Comparison of ENCODE assay signal across 31 cellular contexts in the genomic region with DNA sequence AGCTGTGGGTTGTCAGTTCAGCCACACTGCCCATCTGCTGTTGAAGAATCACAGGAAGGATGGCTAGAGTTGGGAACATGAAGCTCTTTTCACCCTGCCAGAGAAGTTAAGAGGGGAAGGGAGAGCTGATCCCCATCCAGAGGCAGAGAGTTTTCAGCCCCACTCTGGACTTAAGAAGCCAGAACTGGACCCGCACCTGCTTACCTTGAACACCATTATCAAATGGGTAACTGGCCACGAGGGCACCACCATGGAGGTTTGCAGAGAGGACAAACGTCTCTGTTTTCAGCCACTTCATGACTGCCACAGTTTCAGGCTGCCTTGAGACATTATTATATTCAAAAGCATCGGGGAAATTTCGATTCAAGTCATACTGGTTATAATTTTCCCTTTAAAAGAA.
DNase-seq lines count a peak whose midpoint lies in the region; ATAC-seq and TF ChIP-seq lines count a peak whose summit lies in the region.
"Had no signal": no experiment of that assay in that cellular context is flagged by ENCODE, and none has a peak within 500 bp of the region (broad histone marks: within the 10 kb centered on the region; RNA-seq: fewer than 3 reads in every experiment).

No MANE protein-coding gene starts in this region.

- no peak overlapping the region for H2BK5ac ChIP-seq in IMR-90 (ENCODE audit: low read depth, low read length, poor library complexity, severe bottlenecking)

- H3K4me2 ChIP-seq in BLaER1 (peak overlapping the region; percentile 73), IMR-90 (ENCODE audit: low read depth, low read length) (no peak overlapping the region)
- H3K4me2 ChIP-seq in BLaER1 treated with 17β-estradiol and CSF1 and Interleukin-3, amounts not matched to agents 10 nM and 100 nM = peak overlapping the region in 9 of 11 experiments; percentile 9 to 85 (median 67); a peak in 16 of 22 replicates
- H3K4me2 ChIP-seq: A549 had no signal

- no peak overlapping the region for H2BK15ac ChIP-seq in IMR-90 (ENCODE audit: low read depth, low read length)

- no peak overlapping the region for H3K4me3 Mint-ChIP-seq in T-cell
- H3K4me3 Mint-ChIP-seq: B cell; CD14-positive monocyte; CD4-positive, alpha-beta memory T cell; CD4-positive, alpha-beta T cell; CD4-positive, CD25-positive, alpha-beta regulatory T cell; CD8-positive, alpha-beta memory T cell; CD8-positive, alpha-beta T cell had no signal

- no peaks in the 10 kb centered on the region for H3K36me3 Mint-ChIP-seq in T-cell
- H3K36me3 Mint-ChIP-seq: CD4-positive, alpha-beta memory T cell; CD8-positive, alpha-beta T cell had no signal

- no peak overlapping the region for H4K5ac ChIP-seq in IMR-90 (ENCODE audit: low read depth, low read length)

- H4K20me1 ChIP-seq in BLaER1 = no peaks in the 10 kb centered on the region
- H4K20me1 ChIP-seq in BLaER1 treated with 17β-estradiol and CSF1 and Interleukin-3, amounts not matched to agents 10 nM and 100 nM = peaks cover 0 to 55% (median 0%) of the 10 kb centered on the region in 11 experiments; a peak in 2 of 22 replicates
- H4K20me1 ChIP-seq in IMR-90 (ENCODE audit: insufficient read depth, low read length) = no peaks in the 10 kb centered on the region

- TF ChIP-seq POLR2A in IMR-90 (IDR thresholded peaks at IDR 0.05; ENCODE audit: low read depth, low read length) = no peak

- ATAC-seq in IMR-90 (ENCODE audit: low read depth) (no peak), T-cell (replicated peaks in 1 of 4) (no peak)
- ATAC-seq: A549; CD8-positive, alpha-beta T cell had no signal

- peak overlapping the region; percentile 34; the same call in 1 of the 2 replicates for H3K27ac ChIP-seq in BLaER1
- H3K27ac ChIP-seq in BLaER1 treated with 17β-estradiol and CSF1 and Interleukin-3, amounts not matched to agents 10 nM and 100 nM = no peak overlapping the region
- H3K27ac ChIP-seq in IMR-90 (ENCODE audit: insufficient read depth, low read length) = no peak overlapping the region
- H3K27ac ChIP-seq: 22Rv1, A549, C4-2B had no signal

- TF ChIP-seq RAD21 in IMR-90 (IDR thresholded peaks at IDR 0.05; ENCODE audit: low read length) = no peak

- CTCF ChIA-PET in IMR-90 (lab: Yijun Ruan, JAX) (interaction anchor here (0.6 kb wide), 1 partner anchor 200 kb away, joined by 6 read pairs; no protein-coding TSS in a partner anchor), T-cell (lab: Charles Lee) (no interaction called here)

- no peak overlapping the region for H3K4me3 ChIP-seq in BLaER1
- no peak overlapping the region for H3K4me3 ChIP-seq in BLaER1 treated with 17β-estradiol and CSF1 and Interleukin-3, amounts not matched to agents 10 nM and 100 nM
- no peak overlapping the region for H3K4me3 ChIP-seq in IMR-90 (ENCODE audit: insufficient read depth, low read depth, low read length)
- H3K4me3 ChIP-seq: A549 had no signal

- H3K27me3 ChIP-seq in BLaER1 = no peaks in the 10 kb centered on the region
- no peaks in the 10 kb centered on the region for H3K27me3 ChIP-seq in BLaER1 treated with 17β-estradiol and CSF1 and Interleukin-3, amounts not matched to agents 10 nM and 100 nM
- no peaks in the 10 kb centered on the region; the same call in 1 of the 2 replicates for H3K27me3 ChIP-seq in IMR-90 (ENCODE audit: control insufficient read depth, insufficient read depth, low read length)

- no peak overlapping the region for H2AK9ac ChIP-seq in IMR-90 (replicated peaks; ENCODE audit: low read depth, low read length, poor library complexity)

- H3K4ac ChIP-seq in IMR-90 (ENCODE audit: low read depth, low read length) = no peak overlapping the region

- no peak overlapping the region for H4K8ac ChIP-seq in IMR-90 (ENCODE audit: low read depth in 2 of 2, low read length in 2 of 2)

- no peaks in the 10 kb centered on the region for H3K9me3 Mint-ChIP-seq in T-cell
- H3K9me3 Mint-ChIP-seq: CD4-positive, alpha-beta memory T cell; CD4-positive, alpha-beta T cell; CD4-positive, CD25-positive, alpha-beta regulatory T cell; CD8-positive, alpha-beta memory T cell; CD8-positive, alpha-beta T cell had no signal

- no peak overlapping the region for H3K27ac Mint-ChIP-seq in T-cell
- H3K27ac Mint-ChIP-seq: B cell; CD4-positive, alpha-beta memory T cell; CD4-positive, alpha-beta T cell; CD4-positive, CD25-positive, alpha-beta regulatory T cell; CD8-positive, alpha-beta T cell had no signal

- BruUV-seq in IMR-90 (replicated peaks; lab: Mats Ljungman, UMichigan) = no TSS peak

- H2AFZ ChIP-seq in IMR-90 (replicated peaks; ENCODE audit: low read length, poor library complexity) = peak overlapping the region; percentile 5

- no peaks in the 10 kb centered on the region for H3K79me1 ChIP-seq in IMR-90 (ENCODE audit: low read depth in 1 of 2, low read length in 2 of 2)

- H3K9me3 ChIP-seq in BLaER1 (peaks cover 6% of the 10 kb centered on the region; the same call in 1 of the 2 replicates), IMR-90 (ENCODE audit: control insufficient read depth, insufficient read depth, low read length) (no peaks in the 10 kb centered on the region)
- H3K9me3 ChIP-seq in BLaER1 treated with 17β-estradiol and CSF1 and Interleukin-3, amounts not matched to agents 10 nM and 100 nM (replicated peaks in 1 of 11) = 0 out of 22 replicates have a peak, but pooled peaks cover 0 to 7% (median 0%) of the 10 kb centered on the region in 11 experiments
- H3K9me3 ChIP-seq: A549, BE2C, Caco-2 had no signal

- H2BK120ac ChIP-seq in IMR-90 (ENCODE audit: low read depth, low read length) = no peak overlapping the region

- H3K36me3 ChIP-seq in BLaER1 (no peaks in the 10 kb centered on the region), IMR-90 (ENCODE audit: control insufficient read depth, insufficient read depth, low read length) (no peaks in the 10 kb centered on the region)
- peaks cover 0 to 92% (median 0%) of the 10 kb centered on the region in 11 experiments; a peak in 4 of 22 replicates for H3K36me3 ChIP-seq in BLaER1 treated with 17β-estradiol and CSF1 and Interleukin-3, amounts not matched to agents 10 nM and 100 nM
- H3K36me3 ChIP-seq: BE2C had no signal

- no peak overlapping the region for H3K23ac ChIP-seq in IMR-90 (ENCODE audit: low read depth, low read length)

- 69% methylated on average over 2 of the region's 5 CpGs; no CpG with 5 or more reads in 1 of the 2 experiments for WGBS in IMR-90 (ENCODE audit: extremely low coverage in 2 of 2, insufficient read length in 1 of 2), 2 experiments

- in situ Hi-C loops in IMR-90 (cut with MboI; ENCODE audit: low sequenced_read_pairs) = loop anchor here (5.0 kb wide), 1 partner anchor 202 kb away; no protein-coding TSS in a partner anchor

- H3K9ac ChIP-seq in BLaER1 = no peak overlapping the region; the same call in 1 of the 2 replicates
- peak overlapping the region in 1 of 11 experiments; percentile 17; a peak in 1 of 22 replicates for H3K9ac ChIP-seq in BLaER1 treated with 17β-estradiol and CSF1 and Interleukin-3, amounts not matched to agents 10 nM and 100 nM
- H3K9ac ChIP-seq in IMR-90 (ENCODE audit: low read depth, low read length) = no peak overlapping the region

- H3K4me1 ChIP-seq in BLaER1 = peaks cover 66% of the 10 kb centered on the region
- H3K4me1 ChIP-seq in BLaER1 treated with 17β-estradiol and CSF1 and Interleukin-3, amounts not matched to agents 10 nM and 100 nM = peaks cover 0 to 66% (median 43%) of the 10 kb centered on the region in 10 experiments; a peak in 16 of 20 replicates
- no peaks in the 10 kb centered on the region for H3K4me1 ChIP-seq in IMR-90 (ENCODE audit: control insufficient read depth, insufficient read depth, low read length)
- H3K4me1 ChIP-seq: A549, BE2C, Caco-2 had no signal

- no peak for DNase-seq in IMR-90
- no peak for DNase-seq in ureter (ENCODE audit: low spot score)
- DNase-seq in T-cell = no peak
- DNase-seq in activated naive CD4-positive, alpha-beta T cell (lab: John Stamatoyannopoulos, UW) = no peak
- DNase-seq: 8988T; ACHN; AML-193; BE2C; C1 segment of cervical spinal cord; Caco-2; Calu3; CD4-positive, alpha-beta memory T cell; CD4-positive, alpha-beta T cell; CD4-positive, CD25-positive, alpha-beta regulatory T cell; CD8-positive, alpha-beta memory T cell; CD8-positive, alpha-beta T cell; COR-L47; DMS 273 treated with DMSO at 0.1 percent for 48 hours; DMS153; DMS53; DMS79; DMS79 treated with DMSO at 0.1 percent for 48 hours; DND-41; EL had no signal

- intact Hi-C loops in IMR-90 (cut with micrococcal nuclease) = no loop called here

- no peak overlapping the region for H3K14ac ChIP-seq in IMR-90 (replicated peaks; ENCODE audit: low read depth, low read length)

- no peak for TF ChIP-seq CTCF in IMR-90 (conservative IDR thresholded peaks at IDR 0.05; ENCODE audit: low read depth, low read length)

- no peak overlapping the region for H2BK20ac ChIP-seq in IMR-90 (ENCODE audit: low read depth, low read length)

- H3K4me1 Mint-ChIP-seq in T-cell = no peaks in the 10 kb centered on the region
- H3K4me1 Mint-ChIP-seq: CD4-positive, alpha-beta memory T cell; CD8-positive, alpha-beta memory T cell had no signal

- POLR2A ChIA-PET in IMR-90 (lab: Charles Lee; ENCODE audit: unreplicated experiment) = no interaction called here
- POLR2A ChIA-PET in T-cell (lab: Charles Lee) = interaction anchor here in 1 of 2 donors (1.0 kb wide), 1 partner anchor 11 kb away, joined by 3 read pairs; no protein-coding TSS in a partner anchor

- H3K27me3 Mint-ChIP-seq in T-cell = peaks cover 2 to 3% of the 10 kb centered on the region in 2 donors
- H3K27me3 Mint-ChIP-seq: B cell; CD4-positive, alpha-beta memory T cell; CD4-positive, alpha-beta T cell; CD4-positive, CD25-positive, alpha-beta regulatory T cell had no signal

- no peak overlapping the region for H3K18ac ChIP-seq in IMR-90 (ENCODE audit: low read depth, low read length)

- no peak overlapping the region for H4K91ac ChIP-seq in IMR-90 (ENCODE audit: insufficient read depth, low read depth, low read length)

- H3K9me1 ChIP-seq in IMR-90 (ENCODE audit: insufficient read depth, low read length) = no peaks in the 10 kb centered on the region; the same call in 1 of the 2 replicates

- dilution Hi-C loops in IMR-90 (cut with HindIII; ENCODE audit: low sequenced_read_pairs, unreplicated experiment) = no loop called here

- no peak overlapping the region for H3K56ac ChIP-seq in IMR-90 (ENCODE audit: extremely low read depth, insufficient read depth, low read length)

- no peak overlapping the region for H2AK5ac ChIP-seq in IMR-90 (ENCODE audit: low read depth, low read length)

TF ChIP-seq in IMR-90, 13 proteins besides CTCF, POLR2A, EP300 and RAD21 (continues in another document):
- TF ChIP-seq, protein P1, sequence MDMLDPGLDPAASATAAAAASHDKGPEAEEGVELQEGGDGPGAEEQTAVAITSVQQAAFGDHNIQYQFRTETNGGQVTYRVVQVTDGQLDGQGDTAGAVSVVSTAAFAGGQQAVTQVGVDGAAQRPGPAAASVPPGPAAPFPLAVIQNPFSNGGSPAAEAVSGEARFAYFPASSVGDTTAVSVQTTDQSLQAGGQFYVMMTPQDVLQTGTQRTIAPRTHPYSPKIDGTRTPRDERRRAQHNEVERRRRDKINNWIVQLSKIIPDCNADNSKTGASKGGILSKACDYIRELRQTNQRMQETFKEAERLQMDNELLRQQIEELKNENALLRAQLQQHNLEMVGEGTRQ (IDR thresholded peaks at IDR 0.05; ENCODE audit: low read depth, low read length) = no peak
- TF ChIP-seq CHD1 (IDR thresholded peaks at IDR 0.05; ENCODE audit: low read depth, low read length) (no peak), FOS (IDR thresholded peaks at IDR 0.05; ENCODE audit: low read depth, low read length) (no peak), BHLHE40 (IDR thresholded peaks at IDR 0.05; ENCODE audit: low read depth, low read length) (no peak), NFE2L2 (IDR thresholded peaks at IDR 0.05; ENCODE audit: low read depth, low read length) (no peak)
